20 cellular contexts compared by ENCODE assay signal in genomic region chr22:23891726-23892125, GRCh38. TPM values are rescaled to one million over a fixed set of nuclear protein-coding genes. Genes with fewer than 3 reads are reported as not detected.
A peak's percentile ranks its signal among the peaks of the same experiment; 100 is the strongest.
DNase-seq lines count a peak whose midpoint lies in the region; ATAC-seq and TF ChIP-seq lines count a peak whose summit lies in the region.
"Had no signal": no experiment of that assay in that cellular context is flagged by ENCODE, and none has a peak within 500 bp of the region (broad histone marks: within the 10 kb centered on the region; RNA-seq: fewer than 3 reads in every experiment).

No MANE protein-coding gene starts in this region.

- peaks cover 21% of the 10 kb centered on the region for H3K36me3 ChIP-seq in WERI-Rb-1

- no peak for ATAC-seq in natural killer cell treated with Interleukin-12 subunit alpha and Interleukin-12 subunit beta and Interleukin-15 and Interleukin-18, amount 100 ng/mL, for 72 hours
- no peak for ATAC-seq in GM21786 (IDR thresholded peaks at IDR 0.05; ENCODE audit: unreplicated experiment)
- ATAC-seq: A549, Panc1 had no signal

- DNase-seq in activated naive CD8-positive, alpha-beta T cell treated with anti-CD3 and anti-CD28 coated beads for 36 hours = no peak
- no peak for DNase-seq in WERI-Rb-1
- DNase-seq in natural killer cell treated with Interleukin-12 subunit alpha and Interleukin-12 subunit beta and Interleukin-15 and Interleukin-18, amount 100 ng/mL, for 72 hours (ENCODE audit: low spot score) = no peak
- DNase-seq in NCI-H2171 (lab: John Stamatoyannopoulos, UW) = no peak
- no peak for DNase-seq in NCI-H1092 (lab: John Stamatoyannopoulos, UW)
- DNase-seq: GM23248, HCEC 1CT, NCI-H1048, NCI-H1436 treated with DMSO at 0.1 percent for 48 hours, NCI-H2029 treated with DMSO at 0.1 percent for 48 hours, NCI-H2171 treated with DMSO at 0.1 percent for 48 hours, NCI-H446, NCI-H526 treated with DMSO at 0.1 percent for 48 hours, SJCRH30 had no signal

- H3K27ac ChIP-seq in WERI-Rb-1 = 0 out of 2 replicates have a peak overlapping the region, but pooled peaks have one; percentile 4
- H3K27ac ChIP-seq: A549, BLaER1, GM23248, SJCRH30 had no signal

- H3K27me3 Mint-ChIP-seq in activated naive CD8-positive, alpha-beta T cell = no peaks in the 10 kb centered on the region
- peaks cover 3% of the 10 kb centered on the region for H3K27me3 Mint-ChIP-seq in activated naive CD8-positive, alpha-beta T cell treated with anti-CD3 and anti-CD28 coated beads for 36 hours
- no peaks in the 10 kb centered on the region for H3K27me3 Mint-ChIP-seq in natural killer cell treated with Interleukin-12 subunit alpha and Interleukin-12 subunit beta and Interleukin-15 and Interleukin-18, amount 100 ng/mL, for 72 hours

- no peak overlapping the region for H3K4me3 ChIP-seq in WERI-Rb-1 (ENCODE audit: low read depth, low read length)
- H3K4me3 ChIP-seq: A549, BLaER1, GM23248, SJCRH30 had no signal

- peaks cover 17% of the 10 kb centered on the region for H3K4me1 Mint-ChIP-seq in activated naive CD8-positive, alpha-beta T cell (ENCODE audit: low read depth)
- peaks cover 20% of the 10 kb centered on the region for H3K4me1 Mint-ChIP-seq in activated naive CD8-positive, alpha-beta T cell treated with anti-CD3 and anti-CD28 coated beads for 36 hours
- H3K4me1 Mint-ChIP-seq in natural killer cell treated with Interleukin-12 subunit alpha and Interleukin-12 subunit beta and Interleukin-15 and Interleukin-18, amount 100 ng/mL, for 72 hours (ENCODE audit: low read depth in 2 of 2) = peaks cover 18 to 20% of the 10 kb centered on the region in 2 donors

- H3K27me3 ChIP-seq in WERI-Rb-1 (ENCODE audit: insufficient read depth, low read depth, severe bottlenecking) = no peaks in the 10 kb centered on the region
- H3K27me3 ChIP-seq: BLaER1, SJCRH30 had no signal

- H3K9me3 ChIP-seq in WERI-Rb-1 (ENCODE audit: severe bottlenecking) = no peaks in the 10 kb centered on the region
- H3K9me3 ChIP-seq: A549, BLaER1 had no signal

- no peaks in the 10 kb centered on the region for H3K36me3 Mint-ChIP-seq in activated naive CD8-positive, alpha-beta T cell
- H3K36me3 Mint-ChIP-seq in activated naive CD8-positive, alpha-beta T cell treated with anti-CD3 and anti-CD28 coated beads for 36 hours = peaks cover 23% of the 10 kb centered on the region
- H3K36me3 Mint-ChIP-seq in natural killer cell treated with Interleukin-12 subunit alpha and Interleukin-12 subunit beta and Interleukin-15 and Interleukin-18, amount 100 ng/mL, for 72 hours = no peaks in the 10 kb centered on the region

- no peak for TF ChIP-seq CTCF in WERI-Rb-1 (IDR thresholded peaks at IDR 0.05; ENCODE audit: low read depth, low read length)

- no peaks in the 10 kb centered on the region for H3K9me3 Mint-ChIP-seq in activated naive CD8-positive, alpha-beta T cell (ENCODE audit: low read depth)
- H3K9me3 Mint-ChIP-seq in activated naive CD8-positive, alpha-beta T cell treated with anti-CD3 and anti-CD28 coated beads for 36 hours = no peaks in the 10 kb centered on the region
- no peaks in the 10 kb centered on the region for H3K9me3 Mint-ChIP-seq in natural killer cell treated with Interleukin-12 subunit alpha and Interleukin-12 subunit beta and Interleukin-15 and Interleukin-18, amount 100 ng/mL, for 72 hours

- no peak overlapping the region for H3K27ac Mint-ChIP-seq in activated naive CD8-positive, alpha-beta T cell
- no peak overlapping the region for H3K27ac Mint-ChIP-seq in activated naive CD8-positive, alpha-beta T cell treated with anti-CD3 and anti-CD28 coated beads for 36 hours
- H3K27ac Mint-ChIP-seq in natural killer cell treated with Interleukin-12 subunit alpha and Interleukin-12 subunit beta and Interleukin-15 and Interleukin-18, amount 100 ng/mL, for 72 hours = peak overlapping the region; percentile 92 to 97

- peak overlapping the region; percentile 27 for H3K4me3 Mint-ChIP-seq in activated naive CD8-positive, alpha-beta T cell
- H3K4me3 Mint-ChIP-seq in activated naive CD8-positive, alpha-beta T cell treated with anti-CD3 and anti-CD28 coated beads for 36 hours = no peak overlapping the region
- H3K4me3 Mint-ChIP-seq in natural killer cell treated with Interleukin-12 subunit alpha and Interleukin-12 subunit beta and Interleukin-15 and Interleukin-18, amount 100 ng/mL, for 72 hours = peak overlapping the region; percentile 84

RNA-seq across cellular contexts. Expression of gene MIF, which starts 2.5 kb away (rescaled TPM):
- 1,000 to 10,000 TPM; 1,236 to 1,275 TPM for total RNA-seq in activated naive CD8-positive, alpha-beta T cell treated with anti-CD3 and anti-CD28 coated beads for 36 hours
- 100 to 1,000 TPM; 495 to 579 TPM for total RNA-seq in natural killer cell treated with Interleukin-12 subunit alpha and Interleukin-12 subunit beta and Interleukin-15 and Interleukin-18, amount 100 ng/mL, for 72 hours

RNA-seq across cellular contexts. Expression of gene SLC2A11, which starts 34.1 kb away (rescaled TPM):
- 1 to 10 TPM; 5.2 to 5.9 TPM for total RNA-seq in activated naive CD8-positive, alpha-beta T cell treated with anti-CD3 and anti-CD28 coated beads for 36 hours
- 10 to 100 TPM in 1 of 2 donors, 1 to 10 TPM in 1; 6.8 to 12.5 TPM for total RNA-seq in natural killer cell treated with Interleukin-12 subunit alpha and Interleukin-12 subunit beta and Interleukin-15 and Interleukin-18, amount 100 ng/mL, for 72 hours

RNA-seq across cellular contexts. Expression of gene DERL3, which starts 52.9 kb away (rescaled TPM):
- 1 to 10 TPM; 4.0 to 5.9 TPM for total RNA-seq in activated naive CD8-positive, alpha-beta T cell treated with anti-CD3 and anti-CD28 coated beads for 36 hours
- total RNA-seq in natural killer cell treated with Interleukin-12 subunit alpha and Interleukin-12 subunit beta and Interleukin-15 and Interleukin-18, amount 100 ng/mL, for 72 hours = 10 to 100 TPM in 1 of 2 donors, 1 to 10 TPM in 1; 4.7 to 14.3 TPM
- total RNA-seq: MCF 10A, SJCRH30 had no signal

Comparison
In these comparisons a context has a peak if more than half of its experiments do, and no peak if none do; other contexts are left out.
1. H3K27ac Mint-ChIP-seq: peak in natural killer cell treated with Interleukin-12 subunit alpha and Interleukin-12 subunit beta and Interleukin-15 and Interleukin-18, amount 100 ng/mL, for 72 hours (2 of 2); none in activated naive CD8-positive, alpha-beta T cell (single experiment) and activated naive CD8-positive, alpha-beta T cell treated with anti-CD3 and anti-CD28 coated beads for 36 hours (single experiment).